Comparison of ENCODE assay signal across 28 cellular contexts in the genomic region with DNA sequence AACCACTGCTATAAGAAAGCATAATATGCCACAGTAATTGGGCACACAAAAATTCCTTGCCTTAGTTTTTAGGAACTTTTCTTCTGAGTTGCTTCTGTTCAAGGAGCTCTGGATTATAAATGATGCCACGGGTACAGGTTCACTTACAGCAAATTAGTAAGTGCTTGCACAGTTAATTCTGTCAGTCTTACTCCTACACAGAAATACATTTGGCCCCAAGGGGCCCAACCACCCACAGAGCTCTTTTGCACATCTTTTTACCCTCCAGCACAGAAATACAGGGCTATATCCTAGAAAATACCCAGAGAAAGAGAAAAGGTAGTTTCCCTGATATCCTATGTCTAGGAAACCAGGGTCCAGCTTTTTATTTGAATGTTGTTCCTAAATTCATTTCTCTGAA.
"Had no signal": no experiment of that assay in that cellular context is flagged by ENCODE, and none has a peak within 500 bp of the region (broad histone marks: within the 10 kb centered on the region; RNA-seq: fewer than 3 reads in every experiment).

No MANE protein-coding gene starts in this region.

- H3K4me3 ChIP-seq: colonic mucosa, coronary artery, dorsolateral prefrontal cortex, esophagus muscularis mucosa, esophagus squamous epithelium, gastrocnemius medialis, gastroesophageal sphincter, heart left ventricle, heart right ventricle had no signal

- H3K36me3 ChIP-seq: colonic mucosa, esophagus muscularis mucosa, gastrocnemius medialis had no signal

- H3K4me3 Mint-ChIP-seq: dendritic cell treated with granulocyte-macrophage colony-stimulating factor and Interleukin-4, amounts not matched to agents 40 ng/mL and 50 ng/mL, for 4 days; effector memory CD8-positive, alpha-beta T cell; endodermal cell had no signal

- FAIRE-seq: colon, endometrium, endothelial cell of umbilical vein, frontal cortex had no signal

- H3K4me1 ChIP-seq: colonic mucosa, gastroesophageal sphincter had no signal

- DNase-seq: colonic mucosa; cortex of kidney; dermis blood vessel endothelial cell; dorsolateral prefrontal cortex; effector CD4-positive, alpha-beta T cell; effector CD8-positive, alpha-beta T cell; effector memory CD4-positive, alpha-beta T cell; effector memory CD8-positive, alpha-beta T cell; endodermal cell; erythroblast; esophagus squamous epithelium; foreskin fibroblast; foreskin keratinocyte; foreskin melanocyte; gastrocnemius medialis; glutamatergic neuron; heart left ventricle; heart right ventricle had no signal

- H3K27me3 Mint-ChIP-seq: dendritic cell treated with granulocyte-macrophage colony-stimulating factor and Interleukin-4, amounts not matched to agents 40 ng/mL and 50 ng/mL, for 4 days; effector memory CD8-positive, alpha-beta T cell had no signal

- H3K27ac ChIP-seq: colonic mucosa, coronary artery, dorsolateral prefrontal cortex, epithelial cell of prostate, esophagus muscularis mucosa, esophagus squamous epithelium, foreskin keratinocyte, gastrocnemius medialis, gastroesophageal sphincter, heart left ventricle, heart right ventricle had no signal

- H3K9me3 ChIP-seq: colonic mucosa, esophagus muscularis mucosa, esophagus squamous epithelium, gastrocnemius medialis, gastroesophageal sphincter, heart left ventricle, heart right ventricle had no signal

- H3K27me3 ChIP-seq: colonic mucosa, dorsolateral prefrontal cortex, esophagus muscularis mucosa, esophagus squamous epithelium, foreskin keratinocyte, gastrocnemius medialis, gastroesophageal sphincter, heart left ventricle, heart right ventricle had no signal

- H3K27ac Mint-ChIP-seq: dendritic cell treated with granulocyte-macrophage colony-stimulating factor and Interleukin-4, amounts not matched to agents 40 ng/mL and 50 ng/mL, for 4 days; effector memory CD8-positive, alpha-beta T cell; endodermal cell had no signal

- ATAC-seq: effector memory CD8-positive, alpha-beta T cell; esophagus mucosa; foreskin keratinocyte; gastrocnemius medialis; gastroesophageal sphincter; heart left ventricle; heart right ventricle had no signal

- H3K9me3 Mint-ChIP-seq: dendritic cell treated with granulocyte-macrophage colony-stimulating factor and Interleukin-4, amounts not matched to agents 40 ng/mL and 50 ng/mL, for 4 days; effector memory CD8-positive, alpha-beta T cell; endodermal cell had no signal
